Comparison of ENCODE assay signal across 8 cellular contexts in genomic region chr12:54411398-54412241, GRCh38. TPM values are rescaled to one million over a fixed set of nuclear protein-coding genes. Genes with fewer than 3 reads are reported as not detected.
DNase-seq lines count a peak whose midpoint lies in the region; ATAC-seq and TF ChIP-seq lines count a peak whose summit lies in the region.

No MANE protein-coding gene starts in this region.

- no peaks in the 10 kb centered on the region for H3K9me3 Mint-ChIP-seq in CD4-positive, alpha-beta memory T cell
- H3K9me3 Mint-ChIP-seq in activated naive CD8-positive, alpha-beta T cell treated with anti-CD3 and anti-CD28 coated beads, Interleukin-2, amount 10 ng/mL, durations not matched to agents 7 days and 5 days: no peaks in the 10 kb centered on the region

- 56% methylated on average over 10 of the region's 10 CpGs for WGBS in right cardiac atrium

- TF ChIP-seq CTCF in Panc1 (IDR thresholded peaks at IDR 0.05): no peak

- ATAC-seq in Panc1 (peak; percentile 67), right cardiac atrium (peak; percentile 63 to 78)
- ATAC-seq in activated naive CD8-positive, alpha-beta T cell treated with anti-CD3 and anti-CD28 coated beads, Interleukin-2, amount 10 ng/mL, durations not matched to agents 7 days and 5 days (ENCODE audit: low read depth): peak; percentile 20

- peak in 3 of 5 donors; percentile 38 to 66 (median 43) for DNase-seq in CD4-positive, alpha-beta memory T cell
- DNase-seq in Panc1 (ENCODE audit: low read depth, low spot score) (peak; percentile 82), right cardiac atrium (peak; percentile 74 to 85 (median 83)), DMS79 treated with DMSO at 0.1 percent for 48 hours (lab: John Stamatoyannopoulos, UW) (no peak), NCI-H187 (lab: John Stamatoyannopoulos, UW) (no peak), NCI-H524 (lab: John Stamatoyannopoulos, UW) (no peak)
- peak; percentile 60 for DNase-seq in activated naive CD8-positive, alpha-beta T cell treated with anti-CD3 and anti-CD28 coated beads, Interleukin-2, amount 10 ng/mL, durations not matched to agents 7 days and 5 days
- peak; percentile 67 to 71 for DNase-seq in stimulated activated CD4-positive, alpha-beta T cell treated with anti-CD3 and anti-CD28 coated beads, Interleukin-2, amount 100 ng/mL, for 24 hours

- peak overlapping the region; percentile 8 to 94 for H3K4me3 ChIP-seq in CD4-positive, alpha-beta memory T cell (ENCODE audit: low read length in 2 of 2)
- no peak overlapping the region for H3K4me3 ChIP-seq in Panc1 (ENCODE audit: low read depth in 2 of 2, low read length in 2 of 2)
- H3K4me3 ChIP-seq in right cardiac atrium (ENCODE audit: low read length): no peak overlapping the region

- H3K4me1 Mint-ChIP-seq in CD4-positive, alpha-beta memory T cell: peaks cover 40 to 84% (median 71%) of the 10 kb centered on the region in 4 donors
- peaks cover 45% of the 10 kb centered on the region for H3K4me1 Mint-ChIP-seq in activated naive CD8-positive, alpha-beta T cell treated with anti-CD3 and anti-CD28 coated beads, Interleukin-2, amount 10 ng/mL, durations not matched to agents 7 days and 5 days

- peaks cover 30 to 48% of the 10 kb centered on the region in 2 donors for H3K36me3 Mint-ChIP-seq in CD4-positive, alpha-beta memory T cell
- H3K36me3 Mint-ChIP-seq in activated naive CD8-positive, alpha-beta T cell treated with anti-CD3 and anti-CD28 coated beads, Interleukin-2, amount 10 ng/mL, durations not matched to agents 7 days and 5 days: peaks cover 24% of the 10 kb centered on the region

- peaks cover 44% of the 10 kb centered on the region for H3K36me3 ChIP-seq in CD4-positive, alpha-beta memory T cell (ENCODE audit: insufficient read depth, low read length)
- H3K36me3 ChIP-seq in Panc1 (ENCODE audit: control insufficient read depth, insufficient read depth, low read length): no peaks in the 10 kb centered on the region; the same call in 1 of the 2 replicates

- in situ Hi-C loops in Panc1 (cut with HindIII; ENCODE audit: low pct_unique_long_range_greater_than_20kb, low sequenced_read_pairs): no loop called here

- peak overlapping the region; percentile 72 to 90 (median 82) for H3K4me3 Mint-ChIP-seq in CD4-positive, alpha-beta memory T cell
- peak overlapping the region; percentile 73 for H3K4me3 Mint-ChIP-seq in activated naive CD8-positive, alpha-beta T cell treated with anti-CD3 and anti-CD28 coated beads, Interleukin-2, amount 10 ng/mL, durations not matched to agents 7 days and 5 days

- POLR2A ChIA-PET in CD4-positive, alpha-beta memory T cell (lab: Charles Lee; ENCODE audit: partially characterized antibody): interaction anchor here (0.7 to 11.6 kb wide), 10 partner anchors 9 to 149 kb away, joined by 3 to 213 read pairs (median 8); partner anchors contain the start of genes CBX5, HNRNPA1 and NCKAP1L
- POLR2A ChIA-PET in Panc1 (lab: Charles Lee): interaction anchor here (0.5 kb wide), 1 partner anchor 16 kb away, joined by 3 read pairs; no protein-coding TSS in a partner anchor
- POLR2A ChIA-PET in activated naive CD8-positive, alpha-beta T cell treated with anti-CD3 and anti-CD28 coated beads, Interleukin-2, amount 10 ng/mL, durations not matched to agents 7 days and 5 days (lab: Charles Lee): interaction anchor here (0.7 to 3.0 kb wide), 6 partner anchors 8 to 86 kb away, joined by 3 to 12 read pairs (median 6); partner anchors contain the start of gene NCKAP1L

- peak overlapping the region; percentile 92 for H3K27ac ChIP-seq in CD4-positive, alpha-beta memory T cell (ENCODE audit: low read depth, low read length)
- H3K27ac ChIP-seq in Panc1 (ENCODE audit: low read length) (no peak overlapping the region), right cardiac atrium (ENCODE audit: low read length) (peak overlapping the region; percentile 85)

- BruUV-seq in Panc1 (replicated peaks; lab: Mats Ljungman, UMichigan): no TSS peak

- H3K27me3 ChIP-seq in CD4-positive, alpha-beta memory T cell (ENCODE audit: insufficient read depth, low read length): no peaks in the 10 kb centered on the region
- H3K27me3 ChIP-seq in Panc1 (ENCODE audit: control insufficient read depth, insufficient read depth, low read length): no peaks in the 10 kb centered on the region
- H3K27me3 ChIP-seq in right cardiac atrium (ENCODE audit: control insufficient read depth, insufficient read depth): no peaks in the 10 kb centered on the region

- CTCF ChIA-PET in CD4-positive, alpha-beta memory T cell (lab: Charles Lee; ENCODE audit: partially characterized antibody): interaction anchor here (0.9 to 14.7 kb wide), 11 partner anchors 8 to 665 kb away, joined by 3 to 379 read pairs (median 3); partner anchors contain the start of gene ITGA5
- CTCF ChIA-PET in Panc1 (lab: Charles Lee): interaction anchor here (1.6 to 1.7 kb wide), 2 partner anchors 12 to 27 kb away, joined by 6 to 7 read pairs; no protein-coding TSS in a partner anchor

- H3K27ac Mint-ChIP-seq in CD4-positive, alpha-beta memory T cell: peak overlapping the region; percentile 90 to 100 (median 97)
- peak overlapping the region; percentile 95 for H3K27ac Mint-ChIP-seq in activated naive CD8-positive, alpha-beta T cell treated with anti-CD3 and anti-CD28 coated beads, Interleukin-2, amount 10 ng/mL, durations not matched to agents 7 days and 5 days

- intact Hi-C loops in CD4-positive, alpha-beta memory T cell (cut with micrococcal nuclease): loop anchor here (5.0 kb wide), 1 partner anchor 86 kb away; the partner anchor contains the start of gene NCKAP1L
- intact Hi-C loops in Panc1 (cut with micrococcal nuclease; ENCODE audit: unreplicated experiment): no loop called here
- intact Hi-C loops in right cardiac atrium (cut with DNase I): no loop called here

- no peaks in the 10 kb centered on the region for H3K27me3 Mint-ChIP-seq in CD4-positive, alpha-beta memory T cell
- H3K27me3 Mint-ChIP-seq in activated naive CD8-positive, alpha-beta T cell treated with anti-CD3 and anti-CD28 coated beads, Interleukin-2, amount 10 ng/mL, durations not matched to agents 7 days and 5 days: no peaks in the 10 kb centered on the region

- H3K4me1 ChIP-seq in CD4-positive, alpha-beta memory T cell (ENCODE audit: insufficient read depth, low read length): peaks cover 73% of the 10 kb centered on the region
- H3K4me1 ChIP-seq in Panc1 (ENCODE audit: control insufficient read depth, insufficient read depth, low read length) (peaks cover 19% of the 10 kb centered on the region), right cardiac atrium (ENCODE audit: control insufficient read depth, insufficient read depth, low read length) (peaks cover 35% of the 10 kb centered on the region)

- no peaks in the 10 kb centered on the region for H3K9me3 ChIP-seq in CD4-positive, alpha-beta memory T cell (ENCODE audit: control insufficient read depth in 1 of 2, low read length in 2 of 2)
- H3K9me3 ChIP-seq in Panc1 (ENCODE audit: control insufficient read depth, insufficient read depth, low read depth, low read length) (no peaks in the 10 kb centered on the region), right cardiac atrium (ENCODE audit: control insufficient read depth, low read length) (no peaks in the 10 kb centered on the region)

RNA-seq across cellular contexts. Expression of gene ITGA5, which starts 7.4 kb away (rescaled TPM):
- 100 to 1,000 TPM; 158 to 162 TPM for total RNA-seq in CD4-positive, alpha-beta memory T cell
- 10 to 100 TPM; 28.8 to 64.7 TPM for polyA plus RNA-seq in CD4-positive, alpha-beta memory T cell
- total RNA-seq in Panc1 (2021; ENCODE audit: unreplicated experiment): 75.8 TPM
- 110 TPM for polyA plus RNA-seq in Panc1 (2012; ENCODE audit: insufficient read length)
- total RNA-seq in activated naive CD8-positive, alpha-beta T cell treated with anti-CD3 and anti-CD28 coated beads, Interleukin-2, amount 10 ng/mL, durations not matched to agents 7 days and 5 days: 10 to 100 TPM; 84.5 to 90.6 TPM
- 100 to 1,000 TPM in 1 of 4 donors, 10 to 100 TPM in 3; 57.0 to 141 (median 60.2) TPM for total RNA-seq in right cardiac atrium
- 49.3 TPM for polyA plus RNA-seq in right cardiac atrium

RNA-seq across cellular contexts. Expression of gene ZNF385A, which starts 27.1 kb away (rescaled TPM):
- total RNA-seq in CD4-positive, alpha-beta memory T cell: 1 to 10 TPM; 1.8 to 2.1 TPM
- polyA plus RNA-seq in CD4-positive, alpha-beta memory T cell: not detected
- total RNA-seq in Panc1 (2021; ENCODE audit: unreplicated experiment) (5.9 TPM), right cardiac atrium (10 to 100 TPM in 1 of 4 donors, 1 to 10 TPM in 3; 6.5 to 17.0 (median 8.9) TPM)
- 10.0 TPM for polyA plus RNA-seq in Panc1 (2012; ENCODE audit: insufficient read length)
- total RNA-seq in activated naive CD8-positive, alpha-beta T cell treated with anti-CD3 and anti-CD28 coated beads, Interleukin-2, amount 10 ng/mL, durations not matched to agents 7 days and 5 days: 1 to 10 TPM; 1.4 to 2.0 TPM
- polyA plus RNA-seq in right cardiac atrium: 6.0 TPM

RNA-seq across cellular contexts. Expression of gene GPR84, which starts 47.3 kb away (rescaled TPM):
- total RNA-seq in CD4-positive, alpha-beta memory T cell: under 1 TPM in 1 of 2 experiments, not detected in 1; 0.36 TPM
- polyA plus RNA-seq in CD4-positive, alpha-beta memory T cell: not detected
- total RNA-seq in Panc1 (2021; ENCODE audit: unreplicated experiment) (not detected), right cardiac atrium (under 1 TPM; 0.39 to 0.71 (median 0.46) TPM)
- polyA plus RNA-seq in Panc1 (2012; ENCODE audit: insufficient read length): not detected
- under 1 TPM; 0.39 to 0.65 TPM for total RNA-seq in activated naive CD8-positive, alpha-beta T cell treated with anti-CD3 and anti-CD28 coated beads, Interleukin-2, amount 10 ng/mL, durations not matched to agents 7 days and 5 days
- polyA plus RNA-seq in right cardiac atrium: 0.20 TPM

Comparison
In these comparisons a context has a peak if more than half of its experiments do, and no peak if none do; other contexts are left out.
1. DNase-seq: peak in CD4-positive, alpha-beta memory T cell (3 of 5), Panc1 (single experiment), activated naive CD8-positive, alpha-beta T cell treated with anti-CD3 and anti-CD28 coated beads, Interleukin-2, amount 10 ng/mL, durations not matched to agents 7 days and 5 days (single experiment), right cardiac atrium (3 of 3) and stimulated activated CD4-positive, alpha-beta T cell treated with anti-CD3 and anti-CD28 coated beads, Interleukin-2, amount 100 ng/mL, for 24 hours (2 of 2); none in DMS79 treated with DMSO at 0.1 percent for 48 hours (single experiment), NCI-H187 (0 of 2) and NCI-H524 (0 of 2).
2. H3K4me3 ChIP-seq: peak in CD4-positive, alpha-beta memory T cell (2 of 2); none in Panc1 (0 of 2) and right cardiac atrium (single experiment).
3. ATAC-seq: peak in every context shown above with its lines; median percentile 70 in right cardiac atrium; 67 in Panc1; 20 in activated naive CD8-positive, alpha-beta T cell treated with anti-CD3 and anti-CD28 coated beads, Interleukin-2, amount 10 ng/mL, durations not matched to agents 7 days and 5 days.